ENCODE assay signal across 1 cellular context in genomic region chr5:178474562-178475184, GRCh38.
A peak's percentile ranks its signal among the peaks of the same experiment; 100 is the strongest.
TF ChIP-seq lines count a peak whose summit lies in the region.

No MANE protein-coding gene starts in this region.

TF ChIP-seq in H1, 55 proteins besides CTCF, POLR2A, EP300 and RAD21 (continued from another document):
- TF ChIP-seq MAX (IDR thresholded peaks at IDR 0.05) = 0 out of 2 replicates have a peak, but pooled peaks have one; percentile 11
- TF ChIP-seq EGR1 (IDR thresholded peaks at IDR 0.05; ENCODE audit: borderline replicate concordance, low read depth, low read length) = no peak
- TF ChIP-seq SAP30 (IDR thresholded peaks at IDR 0.05; ENCODE audit: insufficient read depth, insufficient replicate concordance, low read length) = no peak
- no peak for TF ChIP-seq JUND (IDR thresholded peaks at IDR 0.05; ENCODE audit: low read length)
